Comparison of ENCODE assay signal across 8 cellular contexts in the genomic region with DNA sequence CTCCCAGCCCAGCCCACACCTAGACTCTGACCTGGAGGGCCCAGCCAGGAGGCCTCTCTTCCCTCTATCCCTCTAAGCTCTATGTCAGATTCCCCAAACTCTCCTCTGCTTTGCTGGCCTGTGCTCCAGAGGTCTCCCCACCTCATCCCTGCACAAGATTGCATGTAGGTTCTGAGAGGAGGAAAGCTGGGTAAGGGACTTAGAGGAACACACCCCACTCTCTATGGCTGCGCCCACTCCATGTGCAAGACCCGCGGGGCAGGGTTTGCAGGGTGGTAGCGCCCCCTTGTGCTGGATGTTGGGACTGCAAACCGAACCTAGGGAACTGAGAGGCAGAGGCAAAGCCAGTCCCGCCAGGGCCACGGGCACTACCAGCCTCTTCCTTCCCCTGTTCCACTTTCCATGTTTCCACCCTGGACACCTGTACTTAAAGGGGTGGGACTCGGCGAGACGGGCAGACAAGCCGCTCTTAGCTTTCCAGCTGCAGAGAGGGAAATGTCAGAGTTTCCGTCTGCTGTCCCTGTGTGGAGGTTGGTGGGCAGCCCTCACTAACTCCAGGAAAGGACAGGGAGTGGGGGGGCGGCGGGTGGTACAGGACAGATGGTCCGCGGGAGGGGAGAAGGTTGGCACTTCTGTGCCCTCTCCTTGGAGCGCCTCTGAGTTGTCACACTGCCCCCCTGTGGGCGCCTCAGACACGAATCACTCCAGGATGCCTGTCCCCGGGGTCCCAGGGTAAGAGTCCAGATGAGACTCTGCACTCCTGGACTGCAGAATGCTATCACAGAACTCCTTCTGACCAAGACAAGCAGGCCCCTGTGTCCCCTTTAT. TPM values are rescaled to one million over a fixed set of nuclear protein-coding genes. Genes with fewer than 3 reads are reported as not detected.
A peak's percentile ranks its signal among the peaks of the same experiment; 100 is the strongest.
DNase-seq lines count a peak whose midpoint lies in the region; ATAC-seq and TF ChIP-seq lines count a peak whose summit lies in the region.

No MANE protein-coding gene starts in this region.

- no peaks in the 10 kb centered on the region for H3K36me3 ChIP-seq in PC-3 (ENCODE audit: low read depth, low read length)
- no peaks in the 10 kb centered on the region for H3K36me3 ChIP-seq in esophagus muscularis mucosa

- TF ChIP-seq CTCF in C4-2B (conservative IDR thresholded peaks at IDR 0.05) (peak; percentile 95), PC-3 (conservative IDR thresholded peaks at IDR 0.05; ENCODE audit: low read depth, low read length) (peak; percentile 94), esophagus muscularis mucosa (IDR thresholded peaks at IDR 0.05) (peak; percentile 73 to 94 (median 91))

- H3K9me3 ChIP-seq in PC-3 (ENCODE audit: low read length) (no peaks in the 10 kb centered on the region), esophagus muscularis mucosa (no peaks in the 10 kb centered on the region)

- DNase-seq in HuH-7 (ENCODE audit: low spot score) (peak; percentile 87), PC-3 (peak; percentile 93), esophagus muscularis mucosa (ENCODE audit: extremely low spot score) (peak; percentile 99), myocyte (ENCODE audit: low read depth) (peak; percentile 92)
- peak; percentile 95 for DNase-seq in activated T-cell treated with anti-CD3 and anti-CD28 coated beads, Interleukin-2, amount 50 U/mL, for 4 hours
- DNase-seq in stimulated activated CD8-positive, alpha-beta memory T cell treated with anti-CD3 and anti-CD28 coated beads, Interleukin-4, amount 100 ng/mL, for 48 hours, result peak; percentile 100

- no peaks in the 10 kb centered on the region for H3F3A ChIP-seq in PC-3 (ENCODE audit: low read length, unreplicated experiment)

- H3K27ac ChIP-seq in C4-2B (no peak overlapping the region), PC-3 (ENCODE audit: low read length) (peak overlapping the region; percentile 97), esophagus muscularis mucosa (replicated peaks in 1 of 4) (peak overlapping the region; percentile 36 to 93 (median 88))

- H3K27me3 ChIP-seq in PC-3 (ENCODE audit: low read length) (no peaks in the 10 kb centered on the region), esophagus muscularis mucosa (no peaks in the 10 kb centered on the region)

- H4K20me1 ChIP-seq in PC-3 (ENCODE audit: low read length), result no peaks in the 10 kb centered on the region

- CTCF ChIA-PET in PC-3 (lab: Charles Lee), result interaction anchor here (0.7 to 3.5 kb wide), 6 partner anchors 18 to 71 kb away, joined by 3 to 37 read pairs (median 4); no protein-coding TSS in a partner anchor

- peak overlapping the region; percentile 74 for H3K9ac ChIP-seq in PC-3 (ENCODE audit: low read length)

- H3K4me1 Mint-ChIP-seq in activated T-cell treated with anti-CD3 and anti-CD28 coated beads, Interleukin-2, amount 50 U/mL, for 4 hours (ENCODE audit: low read depth), result peaks cover 11% of the 10 kb centered on the region

- POLR2A ChIA-PET in PC-3 (lab: Charles Lee; ENCODE audit: unreplicated experiment), result no interaction called here

- H3K4me1 ChIP-seq in PC-3 (ENCODE audit: insufficient read depth, low read length) (peaks cover 40% of the 10 kb centered on the region), esophagus muscularis mucosa (peaks cover 46 to 55% (median 53%) of the 10 kb centered on the region in 4 donors)

- BruUV-seq in PC-3 (replicated peaks; lab: Mats Ljungman, UMichigan), result no TSS peak

- peak overlapping the region; percentile 80 for H3K4me3 Mint-ChIP-seq in activated T-cell treated with anti-CD3 and anti-CD28 coated beads, Interleukin-2, amount 50 U/mL, for 4 hours

- H3K9me3 Mint-ChIP-seq in activated T-cell treated with anti-CD3 and anti-CD28 coated beads, Interleukin-2, amount 50 U/mL, for 4 hours, result no peaks in the 10 kb centered on the region

- no peaks in the 10 kb centered on the region for H3K36me3 Mint-ChIP-seq in activated T-cell treated with anti-CD3 and anti-CD28 coated beads, Interleukin-2, amount 50 U/mL, for 4 hours (ENCODE audit: insufficient read depth)

- H3K9me2 ChIP-seq in PC-3 (replicated peaks; ENCODE audit: low read length), result no peaks in the 10 kb centered on the region

- intact Hi-C loops in PC-3 (cut with micrococcal nuclease) (loop anchor here (1.0 to 10.0 kb wide), 7 partner anchors 18 to 458 kb away; a partner anchor contains a TSS), esophagus muscularis mucosa (cut with DNase I) (loop anchor here (1.0 to 10.0 kb wide), 2 partner anchors 31 to 298 kb away; no protein-coding TSS in a partner anchor)

- WGBS in esophagus muscularis mucosa, result 1% methylated on average over 9 of the region's 20 CpGs

- no peak for TF ChIP-seq POLR2A in esophagus muscularis mucosa (IDR thresholded peaks at IDR 0.05; ENCODE audit: low read depth)

- H3K27me3 Mint-ChIP-seq in activated T-cell treated with anti-CD3 and anti-CD28 coated beads, Interleukin-2, amount 50 U/mL, for 4 hours (ENCODE audit: low read depth), result peaks cover 6% of the 10 kb centered on the region

- H3K4me3 ChIP-seq in PC-3 (ENCODE audit: low read length) (peak overlapping the region; percentile 68), esophagus muscularis mucosa (peak overlapping the region; percentile 45 to 60 (median 46))

- peak overlapping the region; percentile 90 for H2AFZ ChIP-seq in PC-3 (ENCODE audit: low read length)

- ATAC-seq in GM19452 (IDR thresholded peaks at IDR 0.05; ENCODE audit: unreplicated experiment) (peak; percentile 75), PC-3 (peak; percentile 68)
- peak; percentile 92 to 93 for ATAC-seq in activated T-cell treated with anti-CD3 and anti-CD28 coated beads, Interleukin-2, amount 50 U/mL, for 4 hours

- H3K4me2 ChIP-seq in PC-3 (ENCODE audit: low read length), result peak overlapping the region; percentile 89

- no peaks in the 10 kb centered on the region for H3K79me2 ChIP-seq in PC-3 (ENCODE audit: low read length)

- TF ChIP-seq EP300 in esophagus muscularis mucosa (IDR thresholded peaks at IDR 0.05), result no peak

RNA-seq across cellular contexts. Expression of a gene that starts 16.8 kb away (rescaled TPM):
- total RNA-seq in PC-3 (2014; rRNA removed), result 80.4 and 85.0 TPM in 2 replicates
- total RNA-seq in activated T-cell treated with anti-CD3 and anti-CD28 coated beads, Interleukin-2, amount 50 U/mL, for 4 hours, result 1 to 10 TPM in 2 of 3 donors, under 1 TPM in 1; 0.76 to 1.6 (median 1.2) TPM
- total RNA-seq in esophagus muscularis mucosa, result 100 to 1,000 TPM in 3 of 4 donors, 10 to 100 TPM in 1; 83.9 to 149 (median 123) TPM
- 423 and 532 TPM in 2 replicates for total RNA-seq in myocyte
- polyA plus RNA-seq in myocyte (2012), result 543 TPM

RNA-seq across cellular contexts. Expression of a gene that starts 18.4 kb away (rescaled TPM):
- total RNA-seq in PC-3 (2014; rRNA removed) (46.5 and 59.3 TPM in 2 replicates), esophagus muscularis mucosa (100 to 1,000 TPM; 111 to 279 (median 197) TPM), myocyte (81.6 and 106 TPM in 2 replicates)
- 10 to 100 TPM; 19.3 to 33.7 (median 26.2) TPM for total RNA-seq in activated T-cell treated with anti-CD3 and anti-CD28 coated beads, Interleukin-2, amount 50 U/mL, for 4 hours
- polyA plus RNA-seq in myocyte (2012), result 222 TPM

RNA-seq across cellular contexts. Expression of a gene that starts 23.5 kb away (rescaled TPM):
- total RNA-seq in PC-3 (2014; rRNA removed), result 114 and 180 TPM in 2 replicates
- total RNA-seq in activated T-cell treated with anti-CD3 and anti-CD28 coated beads, Interleukin-2, amount 50 U/mL, for 4 hours, result 100 to 1,000 TPM; 247 to 250 (median 249) TPM
- 10 to 100 TPM; 27.0 to 64.5 (median 37.2) TPM for total RNA-seq in esophagus muscularis mucosa
- total RNA-seq in myocyte, result 21.8 and 167 TPM in 2 replicates
- 96.1 TPM for polyA plus RNA-seq in myocyte (2012)

RNA-seq across cellular contexts. Expression of a gene that starts 29.9 kb away (rescaled TPM):
- 0.18 TPM in 1 of 2 replicates, not detected in the other for total RNA-seq in PC-3 (2014; rRNA removed)
- under 1 TPM; 0.13 to 0.27 (median 0.15) TPM for total RNA-seq in activated T-cell treated with anti-CD3 and anti-CD28 coated beads, Interleukin-2, amount 50 U/mL, for 4 hours
- under 1 TPM; 0.26 to 0.66 (median 0.38) TPM for total RNA-seq in esophagus muscularis mucosa
- 0.42 and 0.78 TPM in 2 replicates for total RNA-seq in myocyte
- 0.33 TPM for polyA plus RNA-seq in myocyte (2012)

RNA-seq across cellular contexts. Expression of a gene that starts 37.9 kb away (rescaled TPM):
- total RNA-seq in PC-3 (2014; rRNA removed), result not detected in 2 replicates
- under 1 TPM; 0.16 to 0.51 (median 0.19) TPM for total RNA-seq in activated T-cell treated with anti-CD3 and anti-CD28 coated beads, Interleukin-2, amount 50 U/mL, for 4 hours
- 10 to 100 TPM in 3 of 4 donors, 1 to 10 TPM in 1; 9.6 to 22.9 (median 15.3) TPM for total RNA-seq in esophagus muscularis mucosa
- total RNA-seq in myocyte, result 63.5 and 76.5 TPM in 2 replicates
- polyA plus RNA-seq in myocyte (2012), result 13.4 TPM

Comparison
In these comparisons a context has a peak if more than half of its experiments do, and no peak if none do; other contexts are left out.
1. RNA of a gene that starts 16.8 kb away (total RNA-seq): 423 to 532 TPM in myocyte, 83.9 to 149 TPM in esophagus muscularis mucosa and 80.4 to 85.0 TPM in PC-3; 0.76 to 1.6 TPM in activated T-cell treated with anti-CD3 and anti-CD28 coated beads, Interleukin-2, amount 50 U/mL, for 4 hours; every median in the first group is over 10 times any median in the second.
2. Peak in every context shown above with its lines, with median percentiles within 50 percentile points of each other: CTCF ChIP-seq, ATAC-seq and DNase-seq.